1 cellular context compared by ENCODE assay signal in genomic region chr22:42443240-42444059, GRCh38.
TF ChIP-seq lines count a peak whose summit lies in the region.

No MANE protein-coding gene starts in this region.

TF ChIP-seq in K562, 482 proteins besides CTCF, POLR2A, EP300 and RAD21 (continued from another document and continues in another):
- TF ChIP-seq ZNF609 (CRISPR knock-in tag; IDR thresholded peaks at IDR 0.05; ENCODE audit: borderline replicate concordance) (no peak), ZNF316 (IDR thresholded peaks at IDR 0.05) (peak; percentile 71), BRD9 (IDR thresholded peaks at IDR 0.05; ENCODE audit: low read depth, partially characterized antibody) (no peak), ZNF239 (CRISPR knock-in tag; IDR thresholded peaks at IDR 0.05) (peak; percentile 51; the same call in 1 of the 2 replicates), HMGN3 (IDR thresholded peaks at IDR 0.05; ENCODE audit: borderline replicate concordance, extremely low read depth, insufficient read length, low read depth, low read length) (no peak), ZNF695 (CRISPR knock-in tag; IDR thresholded peaks at IDR 0.05) (no peak), ESRRB (CRISPR knock-in tag; IDR thresholded peaks at IDR 0.05; ENCODE audit: borderline replicate concordance) (no peak), ARID1B (IDR thresholded peaks at IDR 0.05) (no peak), ZNF3 (CRISPR knock-in tag; IDR thresholded peaks at IDR 0.05) (no peak), MCM5 (IDR thresholded peaks at IDR 0.05; ENCODE audit: low read depth) (no peak), ZNF124 (CRISPR knock-in tag; IDR thresholded peaks at IDR 0.05) (no peak), ZNF696 (CRISPR knock-in tag; conservative IDR thresholded peaks at IDR 0.05) (no peak), JUND (IDR thresholded peaks at IDR 0.05; ENCODE audit: borderline replicate concordance, low read depth, low read length) (no peak), JUND (tag; IDR thresholded peaks at IDR 0.05; ENCODE audit: borderline replicate concordance, low read depth, low read length) (no peak), ZBTB49 (CRISPR knock-in tag; IDR thresholded peaks at IDR 0.05; ENCODE audit: borderline replicate concordance) (no peak), RREB1 (CRISPR knock-in tag; IDR thresholded peaks at IDR 0.05) (no peak), GMEB1 (CRISPR knock-in tag; IDR thresholded peaks at IDR 0.05) (0 out of 2 replicates have a peak, but pooled peaks have one; percentile 22), XRCC4 (IDR thresholded peaks at IDR 0.05; ENCODE audit: extremely low read depth, insufficient read depth, insufficient read length) (no peak), SLC30A9 (CRISPR knock-in tag; IDR thresholded peaks at IDR 0.05) (no peak), HMGXB4 (CRISPR knock-in tag; IDR thresholded peaks at IDR 0.05) (no peak), RFX1 (IDR thresholded peaks at IDR 0.05) (no peak), SPI1 (IDR thresholded peaks at IDR 0.05; ENCODE audit: borderline replicate concordance, low read depth, low read length) (no peak), ZEB2 (IDR thresholded peaks at IDR 0.05) (no peak), ZNF134 (CRISPR knock-in tag; conservative IDR thresholded peaks at IDR 0.05) (no peak), NUFIP1 (IDR thresholded peaks at IDR 0.05; ENCODE audit: partially characterized antibody) (no peak), PREB (CRISPR knock-in tag; IDR thresholded peaks at IDR 0.05) (no peak), MAFF (IDR thresholded peaks at IDR 0.05; ENCODE audit: low read length) (peak; percentile 28; the same call in 1 of the 2 replicates), STAT6 (CRISPR knock-in tag; IDR thresholded peaks at IDR 0.05) (no peak), FOXJ2 (tag; IDR thresholded peaks at IDR 0.05) (no peak), NEUROD1 (IDR thresholded peaks at IDR 0.05; ENCODE audit: borderline replicate concordance, low read depth, low read length, partially characterized antibody) (no peak), BRF2 (IDR thresholded peaks at IDR 0.05; ENCODE audit: borderline replicate concordance, insufficient read depth, insufficient read length) (no peak), ZNF507 (tag; conservative IDR thresholded peaks at IDR 0.05) (no peak), GATAD2B (IDR thresholded peaks at IDR 0.05; ENCODE audit: borderline replicate concordance) (no peak), CBX3 (IDR thresholded peaks at IDR 0.05; ENCODE audit: borderline replicate concordance in 1 of 2, low read length in 2 of 2) (no peak), E2F4 (CRISPR knock-in tag; IDR thresholded peaks at IDR 0.05; ENCODE audit: low read depth) (no peak), EGR1 (conservative IDR thresholded peaks at IDR 0.05) (no peak), ZNF586 (CRISPR knock-in tag; conservative IDR thresholded peaks at IDR 0.05) (no peak), ZNF583 (CRISPR knock-in tag; IDR thresholded peaks at IDR 0.05) (no peak)
